Comparison of ENCODE assay signal across 20 cellular contexts in the genomic region with DNA sequence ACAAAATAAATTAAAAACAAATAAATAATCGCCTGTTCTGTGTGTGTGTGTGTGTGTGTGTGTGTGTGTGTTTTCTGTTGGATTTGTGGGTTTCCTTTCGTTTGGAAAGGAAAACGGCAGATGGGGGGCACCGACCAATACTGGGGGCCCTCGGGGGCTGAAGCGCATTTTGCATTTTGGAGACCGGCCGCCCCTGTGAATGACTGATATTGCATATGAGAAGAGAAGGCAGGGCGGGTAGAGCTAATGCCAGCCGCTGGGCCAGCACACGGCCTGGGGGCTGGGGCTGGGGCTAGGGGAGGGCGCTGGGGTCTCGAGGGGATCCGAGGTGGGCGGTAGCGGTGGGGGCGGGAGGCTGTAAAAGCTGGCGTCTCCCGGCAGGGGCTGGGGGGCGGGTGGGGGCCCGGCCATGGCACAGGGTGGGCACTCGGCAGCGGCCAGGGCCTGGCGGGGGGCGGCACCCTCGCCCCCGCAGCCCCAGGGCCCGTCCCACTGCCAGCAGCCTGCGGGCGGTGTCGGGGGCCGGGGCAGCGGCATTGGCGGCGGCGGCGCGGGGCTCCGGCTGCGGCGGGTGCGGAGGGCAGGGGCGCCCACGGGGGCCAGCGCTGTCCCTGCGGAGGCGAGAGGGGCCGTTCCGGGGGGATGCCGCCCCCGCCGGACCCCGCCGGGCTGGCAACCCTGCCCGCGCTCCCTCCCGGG. TPM values are rescaled to one million over a fixed set of nuclear protein-coding genes. Genes with fewer than 3 reads are reported as not detected.
DNase-seq lines count a peak whose midpoint lies in the region; ATAC-seq and TF ChIP-seq lines count a peak whose summit lies in the region.
"Had no signal": no experiment of that assay in that cellular context is flagged by ENCODE, and none has a peak within 500 bp of the region (broad histone marks: within the 10 kb centered on the region; RNA-seq: fewer than 3 reads in every experiment).

No MANE protein-coding gene starts in this region.

- H3K27me3 Mint-ChIP-seq in activated naive CD8-positive, alpha-beta T cell treated with anti-CD3 and anti-CD28 coated beads for 36 hours: no peaks in the 10 kb centered on the region
- no peaks in the 10 kb centered on the region for H3K27me3 Mint-ChIP-seq in activated naive CD8-positive, alpha-beta T cell treated with anti-CD3 and anti-CD28 coated beads, Interleukin-2, amount 50 U/mL, for 24 hours
- H3K27me3 Mint-ChIP-seq in activated T-helper 17 cell treated with anti-CD3 and anti-CD28 coated beads, Interleukin-2, amount 50 U/mL, for 72 hours: no peaks in the 10 kb centered on the region
- H3K27me3 Mint-ChIP-seq: activated naive CD8-positive, alpha-beta T cell had no signal

- peak overlapping the region; percentile 47 for H3K4me3 Mint-ChIP-seq in activated naive CD8-positive, alpha-beta T cell treated with anti-CD3 and anti-CD28 coated beads for 36 hours
- H3K4me3 Mint-ChIP-seq in activated naive CD8-positive, alpha-beta T cell treated with anti-CD3 and anti-CD28 coated beads, Interleukin-2, amount 50 U/mL, for 24 hours: no peak overlapping the region
- H3K4me3 Mint-ChIP-seq in activated T-helper 17 cell treated with anti-CD3 and anti-CD28 coated beads, Interleukin-2, amount 50 U/mL, for 72 hours: peak overlapping the region; percentile 12
- H3K4me3 Mint-ChIP-seq: activated naive CD8-positive, alpha-beta T cell; immature natural killer cell had no signal

- H3K9me3 ChIP-seq in tibial nerve: no peaks in the 10 kb centered on the region
- H3K9me3 ChIP-seq: HAP-1, thyroid gland had no signal

- WGBS in tibial nerve, 2 donors: 28 to 38% methylated on average over 20 to 43 of the region's 57 CpGs

- H3K27ac ChIP-seq in tibial nerve: peak overlapping the region; percentile 36 to 84 (median 58)
- H3K27ac ChIP-seq: thyroid gland had no signal

- H3K4me1 Mint-ChIP-seq in activated naive CD8-positive, alpha-beta T cell treated with anti-CD3 and anti-CD28 coated beads for 36 hours: peaks cover 4% of the 10 kb centered on the region
- peaks cover 3% of the 10 kb centered on the region for H3K4me1 Mint-ChIP-seq in activated naive CD8-positive, alpha-beta T cell treated with anti-CD3 and anti-CD28 coated beads, Interleukin-2, amount 50 U/mL, for 24 hours
- H3K4me1 Mint-ChIP-seq in activated T-helper 17 cell treated with anti-CD3 and anti-CD28 coated beads, Interleukin-2, amount 50 U/mL, for 72 hours: peaks cover 5% of the 10 kb centered on the region

- peaks cover 0 to 78% (median 12%) of the 10 kb centered on the region in 3 donors for H3K36me3 ChIP-seq in tibial nerve

- TF ChIP-seq CTCF in tibial nerve (IDR thresholded peaks at IDR 0.05): no peak

- TF ChIP-seq EP300 in tibial nerve (IDR thresholded peaks at IDR 0.05): no peak

- no peaks in the 10 kb centered on the region for H3K9me3 Mint-ChIP-seq in activated naive CD8-positive, alpha-beta T cell treated with anti-CD3 and anti-CD28 coated beads for 36 hours
- no peaks in the 10 kb centered on the region for H3K9me3 Mint-ChIP-seq in activated naive CD8-positive, alpha-beta T cell treated with anti-CD3 and anti-CD28 coated beads, Interleukin-2, amount 50 U/mL, for 24 hours
- H3K9me3 Mint-ChIP-seq in activated T-helper 17 cell treated with anti-CD3 and anti-CD28 coated beads, Interleukin-2, amount 50 U/mL, for 72 hours: no peaks in the 10 kb centered on the region
- H3K9me3 Mint-ChIP-seq: immature natural killer cell had no signal

- TF ChIP-seq POLR2A in tibial nerve (IDR thresholded peaks at IDR 0.05): no peak

- peaks cover 3% of the 10 kb centered on the region for H3K36me3 Mint-ChIP-seq in activated naive CD8-positive, alpha-beta T cell treated with anti-CD3 and anti-CD28 coated beads for 36 hours
- peaks cover 8% of the 10 kb centered on the region for H3K36me3 Mint-ChIP-seq in activated naive CD8-positive, alpha-beta T cell treated with anti-CD3 and anti-CD28 coated beads, Interleukin-2, amount 50 U/mL, for 24 hours (ENCODE audit: low read depth)
- peaks cover 35% of the 10 kb centered on the region for H3K36me3 Mint-ChIP-seq in activated T-helper 17 cell treated with anti-CD3 and anti-CD28 coated beads, Interleukin-2, amount 50 U/mL, for 72 hours (ENCODE audit: low read depth)
- H3K36me3 Mint-ChIP-seq: activated naive CD8-positive, alpha-beta T cell had no signal

- H3K4me3 ChIP-seq in tibial nerve: peak overlapping the region in 1 of 4 donors; percentile 38
- H3K4me3 ChIP-seq: HAP-1, thyroid gland had no signal

- H3K27ac Mint-ChIP-seq in activated naive CD8-positive, alpha-beta T cell treated with anti-CD3 and anti-CD28 coated beads for 36 hours: no peak overlapping the region
- no peak overlapping the region for H3K27ac Mint-ChIP-seq in activated naive CD8-positive, alpha-beta T cell treated with anti-CD3 and anti-CD28 coated beads, Interleukin-2, amount 50 U/mL, for 24 hours
- no peak overlapping the region for H3K27ac Mint-ChIP-seq in activated T-helper 17 cell treated with anti-CD3 and anti-CD28 coated beads, Interleukin-2, amount 50 U/mL, for 72 hours
- H3K27ac Mint-ChIP-seq: activated naive CD8-positive, alpha-beta T cell; immature natural killer cell had no signal

- DNase-seq in activated naive CD8-positive, alpha-beta T cell treated with anti-CD3 and anti-CD28 coated beads for 36 hours: no peak
- DNase-seq in activated naive CD8-positive, alpha-beta T cell treated with anti-CD3 and anti-CD28 coated beads, Interleukin-2, amount 50 U/mL, for 24 hours: no peak
- DNase-seq in mesenteric fat pad (ENCODE audit: low spot score): peak; percentile 83
- no peak for DNase-seq in tibial nerve (ENCODE audit: low spot score in 2 of 2)
- no peak for DNase-seq in NCI-H2171 treated with DMSO at 0.1 percent for 48 hours (lab: John Stamatoyannopoulos, UW)
- no peak for DNase-seq in T1000 (lab: John Stamatoyannopoulos, UW)
- no peak for DNase-seq in RPMI8226
- DNase-seq: ACHN; activated CD4-positive, alpha-beta T cell treated with anti-CD3 and anti-CD28 coated beads, Interleukin-2, amount 50 U/mL, for 4 hours; activated T-cell treated with anti-CD3 and anti-CD28 coated beads, Interleukin-2, amount 50 U/mL, for 1 hour; DND-41; immature natural killer cell; NCI-H187; Right ventricle myocardium superior; small intestine; stimulated activated CD4-positive, alpha-beta T cell treated with anti-CD3 and anti-CD28 coated beads, Interleukin-4, amount 100 ng/mL, for 4 hours; thyroid gland had no signal

- ATAC-seq in activated naive CD8-positive, alpha-beta T cell treated with anti-CD3 and anti-CD28 coated beads, Interleukin-2, amount 50 U/mL, for 24 hours: no peak
- ATAC-seq in activated T-helper 17 cell treated with anti-CD3 and anti-CD28 coated beads, Interleukin-2, amount 50 U/mL, for 72 hours (replicated peaks): no peak

- H3K27me3 ChIP-seq in tibial nerve: no peaks in the 10 kb centered on the region
- H3K27me3 ChIP-seq: thyroid gland had no signal

- H3K4me1 ChIP-seq in tibial nerve: peaks cover 0 to 59% (median 20%) of the 10 kb centered on the region in 4 donors
- H3K4me1 ChIP-seq: HAP-1 had no signal

RNA-seq across cellular contexts. Expression of a gene that starts 11.2 kb away (rescaled TPM):
- 1 to 10 TPM; 2.5 to 2.7 TPM for total RNA-seq in activated naive CD8-positive, alpha-beta T cell treated with anti-CD3 and anti-CD28 coated beads for 36 hours
- 1 to 10 TPM; 3.6 to 3.9 TPM for total RNA-seq in activated T-helper 17 cell treated with anti-CD3 and anti-CD28 coated beads, Interleukin-2, amount 50 U/mL, for 72 hours
- total RNA-seq in mesenteric fat pad: 16.2 TPM
- total RNA-seq in tibial nerve: 10 to 100 TPM; 10.7 to 23.1 (median 13.3) TPM

RNA-seq across cellular contexts. Expression of a gene that starts 13.9 kb away (rescaled TPM):
- total RNA-seq in activated naive CD8-positive, alpha-beta T cell treated with anti-CD3 and anti-CD28 coated beads for 36 hours: 10 to 100 TPM; 49.0 to 49.6 TPM
- 10 to 100 TPM; 14.7 to 29.6 TPM for total RNA-seq in activated T-helper 17 cell treated with anti-CD3 and anti-CD28 coated beads, Interleukin-2, amount 50 U/mL, for 72 hours
- total RNA-seq in mesenteric fat pad: 13.1 TPM
- total RNA-seq in tibial nerve: 10 to 100 TPM; 15.9 to 59.4 (median 28.8) TPM

RNA-seq across cellular contexts. Expression of a gene that starts 14.1 kb away (rescaled TPM):
- 10 to 100 TPM; 41.0 to 43.6 TPM for total RNA-seq in activated naive CD8-positive, alpha-beta T cell treated with anti-CD3 and anti-CD28 coated beads for 36 hours
- total RNA-seq in activated T-helper 17 cell treated with anti-CD3 and anti-CD28 coated beads, Interleukin-2, amount 50 U/mL, for 72 hours: 10 to 100 TPM; 27.8 to 45.8 TPM
- total RNA-seq in mesenteric fat pad: 45.6 TPM
- 10 to 100 TPM in 1 of 4 donors, 1 to 10 TPM in 3; 5.7 to 14.7 (median 7.8) TPM for total RNA-seq in tibial nerve

RNA-seq across cellular contexts. Expression of a gene that starts 17.8 kb away (rescaled TPM):
- 100 to 1,000 TPM; 122 to 128 TPM for total RNA-seq in activated naive CD8-positive, alpha-beta T cell treated with anti-CD3 and anti-CD28 coated beads for 36 hours
- 10 to 100 TPM; 56.2 to 95.9 TPM for total RNA-seq in activated T-helper 17 cell treated with anti-CD3 and anti-CD28 coated beads, Interleukin-2, amount 50 U/mL, for 72 hours
- total RNA-seq in mesenteric fat pad: 99.2 TPM
- 100 to 1,000 TPM; 143 to 187 (median 175) TPM for total RNA-seq in tibial nerve

RNA-seq across cellular contexts. Expression of a gene that starts 20.2 kb away (rescaled TPM):
- total RNA-seq in activated naive CD8-positive, alpha-beta T cell treated with anti-CD3 and anti-CD28 coated beads for 36 hours: 1 to 10 TPM; 4.1 to 4.9 TPM
- 1 to 10 TPM; 8.0 to 8.5 TPM for total RNA-seq in activated T-helper 17 cell treated with anti-CD3 and anti-CD28 coated beads, Interleukin-2, amount 50 U/mL, for 72 hours
- 12.9 TPM for total RNA-seq in mesenteric fat pad
- 10 to 100 TPM; 15.7 to 22.9 (median 19.9) TPM for total RNA-seq in tibial nerve
